Comparison of ENCODE assay signal across 26 cellular contexts in the genomic region with DNA sequence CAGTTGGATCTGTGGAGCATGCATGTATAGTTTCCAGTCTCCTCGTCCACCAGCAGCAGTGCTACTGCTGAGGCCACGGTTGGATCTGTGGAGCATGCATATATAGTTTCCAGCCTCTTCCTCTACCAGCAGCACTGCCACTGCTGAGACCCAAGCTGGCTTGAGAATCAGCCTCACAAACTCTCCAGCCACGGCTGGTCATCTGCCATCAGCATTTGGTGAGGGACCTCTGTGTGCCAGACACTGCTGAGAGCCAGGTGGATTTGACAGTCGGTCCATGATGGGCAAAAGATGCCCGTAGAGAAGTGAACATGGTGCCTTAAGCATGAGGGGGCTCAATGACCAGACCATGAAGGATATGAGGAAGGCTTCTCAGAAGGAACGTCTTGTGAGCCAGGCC.
"Had no signal": no experiment of that assay in that cellular context is flagged by ENCODE, and none has a peak within 500 bp of the region (broad histone marks: within the 10 kb centered on the region; RNA-seq: fewer than 3 reads in every experiment).

No MANE protein-coding gene starts in this region.

- DNase-seq: activated CD4-positive, alpha-beta T cell treated with anti-CD3 and anti-CD28 coated beads, Interleukin-2, amount 10 ng/mL, durations not matched to agents 7 days and 5 days; activated CD4-positive, CD25-positive, alpha-beta regulatory T cell treated with anti-CD3 and anti-CD28 coated beads, Interleukin-2, amount 50 U/mL, for 72 hours; activated CD8-positive, alpha-beta memory T cell treated with anti-CD3 and anti-CD28 coated beads, Interleukin-2, amount 10 ng/mL, durations not matched to agents 7 days and 5 days; activated CD8-positive, alpha-beta T cell treated with anti-CD3 and anti-CD28 coated beads for 36 hours; activated effector memory CD4-positive, alpha-beta T cell treated with anti-CD3 and anti-CD28 coated beads, Interleukin-2, amount 50 U/mL, for 16 hours; activated naive CD4-positive, alpha-beta T cell treated with anti-CD3 and anti-CD28 coated beads, Interleukin-2, amount 50 U/mL, for 16 hours; activated naive CD8-positive, alpha-beta T cell treated with anti-CD3 and anti-CD28 coated beads, Interleukin-2, amount 50 U/mL, for 24 hours; activated T-cell treated with anti-CD3 and anti-CD28 coated beads for 4 hours; central memory CD4-positive, alpha-beta T cell; effector CD8-positive, alpha-beta T cell; foreskin melanocyte; kidney glomerular epithelial cell; left ventricle myocardium inferior; mammary epithelial cell; midbrain; natural killer cell; ovary; stimulated activated CD4-positive, alpha-beta T cell treated with anti-CD3 and anti-CD28 coated beads, Interleukin-12 subunit alpha, Interleukin-12 subunit beta, amount 100 ng/mL, for 4 hours; stimulated activated CD4-positive, alpha-beta T cell treated with anti-CD3 and anti-CD28 coated beads, Interleukin-4, amount 100 ng/mL, for 4 hours; WERI-Rb-1 had no signal

- H3K27ac ChIP-seq: left ventricle myocardium inferior, ovary, prostate gland, WERI-Rb-1 had no signal

- H3K27me3 ChIP-seq: ovary had no signal

- H3K4me1 Mint-ChIP-seq: activated naive CD8-positive, alpha-beta T cell treated with anti-CD3 and anti-CD28 coated beads, Interleukin-2, amount 50 U/mL, for 24 hours had no signal

- H3K27me3 Mint-ChIP-seq: activated CD4-positive, alpha-beta T cell treated with anti-CD3 and anti-CD28 coated beads, Interleukin-2, amount 10 ng/mL, durations not matched to agents 7 days and 5 days; activated CD8-positive, alpha-beta memory T cell treated with anti-CD3 and anti-CD28 coated beads, Interleukin-2, amount 10 ng/mL, durations not matched to agents 7 days and 5 days; activated CD8-positive, alpha-beta T cell treated with anti-CD3 and anti-CD28 coated beads for 36 hours; activated naive CD8-positive, alpha-beta T cell treated with anti-CD3 and anti-CD28 coated beads, Interleukin-2, amount 50 U/mL, for 24 hours; brain; dendritic cell treated with granulocyte-macrophage colony-stimulating factor and Interleukin-4, amounts not matched to agents 40 ng/mL and 50 ng/mL, for 4 days; stimulated activated naive CD8-positive, alpha-beta T cell treated with anti-CD3 and anti-CD28 coated beads, Interleukin-15, Interleukin-2, amounts not matched to agents 100 ng/mL and 50 ng/mL, for 24 hours; type B pancreatic cell had no signal

- H3K27ac Mint-ChIP-seq: activated CD4-positive, alpha-beta T cell treated with anti-CD3 and anti-CD28 coated beads, Interleukin-2, amount 10 ng/mL, durations not matched to agents 7 days and 5 days; activated CD8-positive, alpha-beta memory T cell treated with anti-CD3 and anti-CD28 coated beads, Interleukin-2, amount 10 ng/mL, durations not matched to agents 7 days and 5 days; activated CD8-positive, alpha-beta T cell treated with anti-CD3 and anti-CD28 coated beads for 36 hours; activated naive CD8-positive, alpha-beta T cell treated with anti-CD3 and anti-CD28 coated beads, Interleukin-2, amount 50 U/mL, for 24 hours; dendritic cell treated with granulocyte-macrophage colony-stimulating factor and Interleukin-4, amounts not matched to agents 40 ng/mL and 50 ng/mL, for 4 days; natural killer cell; stimulated activated naive CD8-positive, alpha-beta T cell treated with anti-CD3 and anti-CD28 coated beads, Interleukin-15, Interleukin-2, amounts not matched to agents 100 ng/mL and 50 ng/mL, for 24 hours had no signal

- H3K36me3 Mint-ChIP-seq: natural killer cell had no signal

- H3K9me3 Mint-ChIP-seq: activated CD4-positive, alpha-beta T cell treated with anti-CD3 and anti-CD28 coated beads, Interleukin-2, amount 10 ng/mL, durations not matched to agents 7 days and 5 days; activated CD8-positive, alpha-beta T cell treated with anti-CD3 and anti-CD28 coated beads for 36 hours; activated naive CD8-positive, alpha-beta T cell treated with anti-CD3 and anti-CD28 coated beads, Interleukin-2, amount 50 U/mL, for 24 hours; brain; dendritic cell treated with granulocyte-macrophage colony-stimulating factor and Interleukin-4, amounts not matched to agents 40 ng/mL and 50 ng/mL, for 4 days; natural killer cell; stimulated activated naive CD8-positive, alpha-beta T cell treated with anti-CD3 and anti-CD28 coated beads, Interleukin-15, Interleukin-2, amounts not matched to agents 100 ng/mL and 50 ng/mL, for 24 hours; type B pancreatic cell had no signal

- H3K4me3 ChIP-seq: left ventricle myocardium inferior, ovary, prostate gland had no signal

- ATAC-seq: activated CD8-positive, alpha-beta memory T cell treated with anti-CD3 and anti-CD28 coated beads, Interleukin-2, amount 10 ng/mL, durations not matched to agents 7 days and 5 days; natural killer cell; SK-N-SH treated with all-trans-retinoic acid at 6 μM for 48 hours had no signal

- H3K4me3 Mint-ChIP-seq: activated CD4-positive, alpha-beta T cell treated with anti-CD3 and anti-CD28 coated beads, Interleukin-2, amount 10 ng/mL, durations not matched to agents 7 days and 5 days; activated CD8-positive, alpha-beta memory T cell treated with anti-CD3 and anti-CD28 coated beads, Interleukin-2, amount 10 ng/mL, durations not matched to agents 7 days and 5 days; activated CD8-positive, alpha-beta T cell treated with anti-CD3 and anti-CD28 coated beads for 36 hours; activated naive CD8-positive, alpha-beta T cell treated with anti-CD3 and anti-CD28 coated beads, Interleukin-2, amount 50 U/mL, for 24 hours; brain; dendritic cell treated with granulocyte-macrophage colony-stimulating factor and Interleukin-4, amounts not matched to agents 40 ng/mL and 50 ng/mL, for 4 days; natural killer cell; stimulated activated naive CD8-positive, alpha-beta T cell treated with anti-CD3 and anti-CD28 coated beads, Interleukin-15, Interleukin-2, amounts not matched to agents 100 ng/mL and 50 ng/mL, for 24 hours; type B pancreatic cell had no signal

- H3K36me3 ChIP-seq: ovary, WERI-Rb-1 had no signal

- H3K9me3 ChIP-seq: left ventricle myocardium inferior, ovary, prostate gland had no signal
